In genomic region chr11:88281317-88281712, GRCh38 we compare ENCODE assay signal across 1 cellular context.
TF ChIP-seq lines count a peak whose summit lies in the region.

No MANE protein-coding gene starts in this region.

TF ChIP-seq in K562, 482 proteins besides CTCF, POLR2A, EP300 and RAD21 (continued from another document):
- TF ChIP-seq ZNF3 (CRISPR knock-in tag; IDR thresholded peaks at IDR 0.05) = no peak
- TF ChIP-seq CBX8 (IDR thresholded peaks at IDR 0.05; ENCODE audit: borderline replicate concordance, extremely low read depth, low read depth, low read length, poor library complexity, severe bottlenecking) = no peak
- TF ChIP-seq ZNF232 (CRISPR knock-in tag; IDR thresholded peaks at IDR 0.05) = no peak
- TF ChIP-seq ELK3 (CRISPR knock-in tag; IDR thresholded peaks at IDR 0.05) = no peak
- no peak for TF ChIP-seq PTTG1 (tag; IDR thresholded peaks at IDR 0.05; ENCODE audit: low read depth)
- no peak for TF ChIP-seq GATA2 (CRISPR knock-in tag; IDR thresholded peaks at IDR 0.05)
- TF ChIP-seq PATZ1 (CRISPR knock-in tag; IDR thresholded peaks at IDR 0.05; ENCODE audit: borderline replicate concordance) = no peak
- no peak for TF ChIP-seq TAF7 (tag; IDR thresholded peaks at IDR 0.05)
- TF ChIP-seq PPARD (CRISPR knock-in tag; IDR thresholded peaks at IDR 0.05) = no peak
- no peak for TF ChIP-seq E2F1 (CRISPR knock-in tag; IDR thresholded peaks at IDR 0.05)
- no peak for TF ChIP-seq MIER1 (IDR thresholded peaks at IDR 0.05; ENCODE audit: low read depth)
- no peak for TF ChIP-seq LCOR (CRISPR knock-in tag; IDR thresholded peaks at IDR 0.05)
